In the genomic region with DNA sequence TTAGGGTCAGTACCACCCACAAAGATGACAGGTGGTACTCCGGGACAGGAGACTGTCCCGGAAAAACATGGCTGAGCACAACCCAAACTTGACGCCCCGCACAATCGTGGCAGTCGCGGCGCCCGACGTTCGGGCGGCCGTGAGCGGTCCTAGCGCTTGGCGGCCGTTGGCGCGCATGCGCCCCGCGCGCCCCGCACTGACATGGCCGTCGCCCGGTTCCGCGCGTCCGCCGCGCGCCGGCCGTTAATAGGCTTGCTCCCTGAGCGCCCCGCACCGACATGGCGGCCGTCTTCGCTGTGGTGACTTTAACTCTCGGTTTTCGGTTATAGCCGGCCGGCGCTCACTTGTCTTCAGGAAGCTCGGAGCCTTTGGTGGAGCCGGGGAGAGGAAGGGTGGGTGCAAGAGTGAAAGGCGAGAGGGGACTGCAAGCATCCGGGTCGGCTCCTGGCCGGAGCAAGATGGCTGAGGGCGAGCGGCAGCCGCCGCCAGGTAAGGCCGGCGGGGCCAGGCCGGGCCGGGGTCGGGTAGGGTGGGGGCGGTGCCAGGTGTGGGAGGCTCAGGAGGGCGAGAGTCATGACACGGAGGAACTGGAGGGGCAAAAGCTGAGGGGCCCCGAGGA, we compare ENCODE assay signal across 8 cellular contexts. TPM values are rescaled to one million over a fixed set of nuclear protein-coding genes. Genes with fewer than 3 reads are reported as not detected.
DNase-seq lines count a peak whose midpoint lies in the region; ATAC-seq and TF ChIP-seq lines count a peak whose summit lies in the region.

A gene (plus strand): TSS at position 273 of the 619 bp plus-strand sequence. CDS start 186 bp downstream, at position 459.

- H3K4me3 ChIP-seq in fibroblast of lung (replicated peaks in 1 of 4; ENCODE audit: control extremely low read depth in 1 of 4, insufficient read depth in 1 of 4, low read depth in 3 of 4, low read length in 4 of 4), result peak within 1 kb of the TSS; percentile 80 to 95 (median 89)

- peak within 1 kb of the TSS; percentile 94 for H2AFZ ChIP-seq in fibroblast of lung (ENCODE audit: low read length)

- H3K27ac ChIP-seq in fibroblast of lung (ENCODE audit: insufficient read depth, low read length), result peak within 1 kb of the TSS; percentile 98

- no peaks in the 10 kb centered on the region for H3K9me3 Mint-ChIP-seq in natural killer cell

- no peaks in the 10 kb centered on the region for H3K27me3 Mint-ChIP-seq in natural killer cell (ENCODE audit: low read depth in 2 of 2)

- ATAC-seq in GM21619 (IDR thresholded peaks at IDR 0.05; ENCODE audit: unreplicated experiment) (peak; percentile 63), natural killer cell (peak; percentile 80 to 94 (median 85))
- ATAC-seq in stimulated activated naive CD8-positive, alpha-beta T cell treated with anti-CD3 and anti-CD28 coated beads, Interleukin-15, Interleukin-2, amounts not matched to agents 100 U/mL and 50 U/mL, for 24 hours, result peak; percentile 90

- peaks cover 24% of the 10 kb centered on the region for H3K79me2 ChIP-seq in fibroblast of lung (ENCODE audit: control insufficient read depth, insufficient read depth, low read length)

- H3K27ac Mint-ChIP-seq in natural killer cell, result peak within 1 kb of the TSS; percentile 88 to 92

- peak within 1 kb of the TSS; percentile 89 for H3K4me3 Mint-ChIP-seq in natural killer cell

- H3K27me3 ChIP-seq in fibroblast of lung (ENCODE audit: control insufficient read depth, insufficient read depth, low read length), result no peaks in the 10 kb centered on the region

- peak within 1 kb of the TSS; percentile 100 for H3K4me2 ChIP-seq in fibroblast of lung (ENCODE audit: extremely low read depth, insufficient read depth, low read length)

- H4K20me1 ChIP-seq in fibroblast of lung (ENCODE audit: control insufficient read depth, extremely low read depth, insufficient read depth, low read length), result no peaks in the 10 kb centered on the region

- intact Hi-C loops in natural killer cell (cut with micrococcal nuclease), result loop anchor here (2.0 kb wide), 1 partner anchor 30 kb away; a partner anchor contains a TSS

- peaks cover 23 to 24% of the 10 kb centered on the region in 2 donors for H3K4me1 Mint-ChIP-seq in natural killer cell

- TF ChIP-seq CTCF in fibroblast of lung (conservative IDR thresholded peaks at IDR 0.05 in 1 of 2, IDR thresholded peaks at IDR 0.05 in 1 of 2; ENCODE audit: low read depth in 1 of 2, low read length in 2 of 2), result no peak
- no peak for TF ChIP-seq CTCF in natural killer cell (IDR thresholded peaks at IDR 0.05)

- H3K4me1 ChIP-seq in fibroblast of lung (ENCODE audit: control insufficient read depth, extremely low read depth, insufficient read depth, low read length), result peaks cover 4% of the 10 kb centered on the region

- H3K9me3 ChIP-seq in fibroblast of lung (ENCODE audit: control insufficient read depth, insufficient read depth, low read depth, low read length), result no peaks in the 10 kb centered on the region

- no peaks in the 10 kb centered on the region for H3K36me3 Mint-ChIP-seq in natural killer cell

- H3K36me3 ChIP-seq in fibroblast of lung (ENCODE audit: control insufficient read depth, insufficient read depth, low read length), result peaks cover 4% of the 10 kb centered on the region

- peak within 1 kb of the TSS; percentile 82 for H3K9ac ChIP-seq in fibroblast of lung (ENCODE audit: insufficient read depth, low read length)

- DNase-seq in DMS114 treated with DMSO at 0.1 percent for 48 hours (lab: John Stamatoyannopoulos, UW; ENCODE audit: unreplicated experiment), result peak; percentile 67
- DNase-seq in KG1 (lab: John Stamatoyannopoulos, UW), result peak; percentile 87
- peak; percentile 77 for DNase-seq in RPMI7951 (ENCODE audit: low read depth)
- peak; percentile 69 to 81 for DNase-seq in activated T-helper 1 cell treated with anti-CD3 and anti-CD28 coated beads, Interleukin-2, amount 50 U/mL, for 16 hours (ENCODE audit: low read depth in 1 of 2, low spot score in 1 of 2)
- DNase-seq in fibroblast of lung (ENCODE audit: low read depth in 2 of 2), result peak; percentile 75 to 88
- DNase-seq in natural killer cell, result peak; percentile 80
- DNase-seq in stimulated activated naive CD8-positive, alpha-beta T cell treated with anti-CD3 and anti-CD28 coated beads, Interleukin-15, Interleukin-2, amounts not matched to agents 100 U/mL and 50 U/mL, for 24 hours, result peak; percentile 88

RNA-seq across cellular contexts. Expression of the gene that starts here (rescaled TPM):
- 75.8 and 86.1 TPM in 2 replicates for total RNA-seq in RPMI7951 (2014; rRNA removed; shearing (Covaris generic))
- total RNA-seq in fibroblast of lung (159 and 203 TPM in 2 replicates), natural killer cell (10 to 100 TPM; 63.2 to 69.4 (median 64.9) TPM)
- 189 and 190 TPM in 2 replicates for polyA plus RNA-seq in fibroblast of lung
- polyA plus RNA-seq in fibroblast of lung (2012), result 186 and 250 TPM in 2 replicates
- polyA minus RNA-seq in fibroblast of lung (ENCODE audit: low replicate concordance), result 246 and 273 TPM in 2 replicates

Comparison
In these comparisons a context has a peak if more than half of its experiments do, and no peak if none do; other contexts are left out.
1. Peak in every context shown above with its lines: DNase-seq, ATAC-seq, H3K4me3 ChIP-seq and H3K27ac ChIP-seq.